ENCODE assay signal across 8 cellular contexts in genomic region chr6:127606131-127606562, GRCh38. TPM values are rescaled to one million over a fixed set of nuclear protein-coding genes. Genes with fewer than 3 reads are reported as not detected.
DNase-seq lines count a peak whose midpoint lies in the region; ATAC-seq, FAIRE-seq and TF ChIP-seq lines count a peak whose summit lies in the region.

No MANE protein-coding gene starts in this region.

- TF ChIP-seq CTCF in retinal pigment epithelial cell (conservative IDR thresholded peaks at IDR 0.05; ENCODE audit: low read depth, low read length): peak; percentile 59

- H3K4me3 Mint-ChIP-seq in activated naive CD8-positive, alpha-beta T cell treated with anti-CD3 and anti-CD28 coated beads, Interleukin-2, amount 50 U/mL, for 24 hours: no peak overlapping the region
- no peak overlapping the region for H3K4me3 Mint-ChIP-seq in activated naive CD8-positive, alpha-beta T cell treated with anti-CD3 and anti-CD28 coated beads for 36 hours

- no peak for FAIRE-seq in GM12892 (lab: Jason Lieb, UNC)

- H3K27ac Mint-ChIP-seq in activated naive CD8-positive, alpha-beta T cell treated with anti-CD3 and anti-CD28 coated beads, Interleukin-2, amount 50 U/mL, for 24 hours: no peak overlapping the region
- no peak overlapping the region for H3K27ac Mint-ChIP-seq in activated naive CD8-positive, alpha-beta T cell treated with anti-CD3 and anti-CD28 coated beads for 36 hours

- H3K4me3 ChIP-seq in retinal pigment epithelial cell (ENCODE audit: low read length): no peak overlapping the region

- no peaks in the 10 kb centered on the region for H3K27me3 Mint-ChIP-seq in activated naive CD8-positive, alpha-beta T cell treated with anti-CD3 and anti-CD28 coated beads, Interleukin-2, amount 50 U/mL, for 24 hours
- no peaks in the 10 kb centered on the region for H3K27me3 Mint-ChIP-seq in activated naive CD8-positive, alpha-beta T cell treated with anti-CD3 and anti-CD28 coated beads for 36 hours

- H3K9me3 Mint-ChIP-seq in activated naive CD8-positive, alpha-beta T cell treated with anti-CD3 and anti-CD28 coated beads, Interleukin-2, amount 50 U/mL, for 24 hours: no peaks in the 10 kb centered on the region
- H3K9me3 Mint-ChIP-seq in activated naive CD8-positive, alpha-beta T cell treated with anti-CD3 and anti-CD28 coated beads for 36 hours: peaks cover 12% of the 10 kb centered on the region

- peak; percentile 59 for ATAC-seq in activated naive CD8-positive, alpha-beta T cell treated with anti-CD3 and anti-CD28 coated beads, Interleukin-2, amount 50 U/mL, for 24 hours
- no peak for ATAC-seq in HG02870 (IDR thresholded peaks at IDR 0.05; ENCODE audit: unreplicated experiment)

- H3K36me3 Mint-ChIP-seq in activated naive CD8-positive, alpha-beta T cell treated with anti-CD3 and anti-CD28 coated beads, Interleukin-2, amount 50 U/mL, for 24 hours (ENCODE audit: low read depth): no peaks in the 10 kb centered on the region
- H3K36me3 Mint-ChIP-seq in activated naive CD8-positive, alpha-beta T cell treated with anti-CD3 and anti-CD28 coated beads for 36 hours: peaks cover 2% of the 10 kb centered on the region

- no peaks in the 10 kb centered on the region for H3K4me1 Mint-ChIP-seq in activated naive CD8-positive, alpha-beta T cell treated with anti-CD3 and anti-CD28 coated beads, Interleukin-2, amount 50 U/mL, for 24 hours
- no peaks in the 10 kb centered on the region for H3K4me1 Mint-ChIP-seq in activated naive CD8-positive, alpha-beta T cell treated with anti-CD3 and anti-CD28 coated beads for 36 hours

- TF ChIP-seq POLR2A in GM12892 (IDR thresholded peaks at IDR 0.05; ENCODE audit: low read depth, low read length): no peak

- no peak for DNase-seq in activated naive CD8-positive, alpha-beta T cell treated with anti-CD3 and anti-CD28 coated beads, Interleukin-2, amount 50 U/mL, for 24 hours
- DNase-seq in activated naive CD8-positive, alpha-beta T cell treated with anti-CD3 and anti-CD28 coated beads for 36 hours: no peak
- DNase-seq in NCI-H526 treated with DMSO at 0.1 percent for 48 hours (lab: John Stamatoyannopoulos, UW): peak; percentile 35
- DNase-seq in ecto neural progenitor cell (ENCODE audit: low spot score): peak; percentile 50
- peak; percentile 19 for DNase-seq in retinal pigment epithelial cell (ENCODE audit: low read depth)
- no peak for DNase-seq in GM12892 (ENCODE audit: insufficient read length)
- no peak for DNase-seq in activated gamma-delta T cell treated with Interleukin-2 at 50 U/mL for 16 hours

RNA-seq across cellular contexts. Expression of gene C6orf58, which starts 29.2 kb away (rescaled TPM):
- under 1 TPM in 1 of 2 experiments, not detected in 1; 0.18 TPM for total RNA-seq in activated naive CD8-positive, alpha-beta T cell treated with anti-CD3 and anti-CD28 coated beads for 36 hours
- not detected for polyA plus RNA-seq in GM12892 (2012; ENCODE audit: missing spikeins)

Comparison
In these comparisons a context has a peak if more than half of its experiments do, and no peak if none do; other contexts are left out.
1. DNase-seq: peak in NCI-H526 treated with DMSO at 0.1 percent for 48 hours (single experiment), ecto neural progenitor cell (single experiment) and retinal pigment epithelial cell (single experiment); none in activated naive CD8-positive, alpha-beta T cell treated with anti-CD3 and anti-CD28 coated beads, Interleukin-2, amount 50 U/mL, for 24 hours (single experiment), activated naive CD8-positive, alpha-beta T cell treated with anti-CD3 and anti-CD28 coated beads for 36 hours (single experiment), GM12892 (single experiment) and activated gamma-delta T cell treated with Interleukin-2 at 50 U/mL for 16 hours (single experiment).